In the genomic region with DNA sequence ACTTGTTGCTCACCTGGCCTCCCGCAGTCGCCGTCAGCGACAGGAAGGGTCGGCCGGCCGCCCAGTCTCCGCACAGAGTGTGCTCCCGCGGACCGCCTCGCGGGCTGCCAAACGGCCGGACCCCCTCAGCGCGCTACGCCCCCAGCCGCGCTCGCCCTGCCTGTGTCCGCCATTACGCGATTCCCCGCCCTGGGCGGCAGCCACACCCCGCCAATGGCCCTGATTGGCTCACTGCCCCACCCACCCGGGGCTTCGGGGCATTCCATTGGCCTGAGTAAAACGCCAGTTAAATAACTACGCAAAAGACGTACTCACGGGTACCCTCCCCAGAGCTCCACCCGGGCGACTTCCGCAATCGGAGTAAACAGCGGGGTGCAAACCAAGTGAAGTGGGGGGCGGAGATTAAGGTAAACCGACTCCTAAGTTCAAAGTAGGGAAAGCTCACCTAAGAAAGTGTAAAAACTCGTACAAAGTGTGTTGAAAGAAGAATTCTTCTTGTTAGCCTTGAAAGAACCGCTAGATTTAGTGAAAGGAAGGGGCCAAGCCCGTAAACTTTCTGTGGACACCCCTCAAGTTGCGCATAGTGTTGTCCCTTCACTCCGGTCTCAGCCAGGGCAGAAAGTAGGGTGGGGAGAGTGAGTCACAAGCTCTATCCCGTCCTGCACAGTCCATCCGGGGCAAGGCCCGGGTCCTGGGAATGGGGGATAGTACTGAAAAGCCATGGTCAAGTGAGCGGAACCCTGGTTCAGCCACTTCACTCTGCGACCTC, we compare ENCODE assay signal across 8 cellular contexts. TPM values are rescaled to one million over a fixed set of nuclear protein-coding genes. Genes with fewer than 3 reads are reported as not detected.
DNase-seq lines count a peak whose midpoint lies in the region; ATAC-seq and TF ChIP-seq lines count a peak whose summit lies in the region.

A gene with protein sequence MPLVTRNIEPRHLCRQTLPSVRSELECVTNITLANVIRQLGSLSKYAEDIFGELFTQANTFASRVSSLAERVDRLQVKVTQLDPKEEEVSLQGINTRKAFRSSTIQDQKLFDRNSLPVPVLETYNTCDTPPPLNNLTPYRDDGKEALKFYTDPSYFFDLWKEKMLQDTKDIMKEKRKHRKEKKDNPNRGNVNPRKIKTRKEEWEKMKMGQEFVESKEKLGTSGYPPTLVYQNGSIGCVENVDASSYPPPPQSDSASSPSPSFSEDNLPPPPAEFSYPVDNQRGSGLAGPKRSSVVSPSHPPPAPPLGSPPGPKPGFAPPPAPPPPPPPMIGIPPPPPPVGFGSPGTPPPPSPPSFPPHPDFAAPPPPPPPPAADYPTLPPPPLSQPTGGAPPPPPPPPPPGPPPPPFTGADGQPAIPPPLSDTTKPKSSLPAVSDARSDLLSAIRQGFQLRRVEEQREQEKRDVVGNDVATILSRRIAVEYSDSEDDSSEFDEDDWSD (minus strand): TSS at position 195 of the 769 bp plus-strand sequence. CDS start 61,277 bp downstream, outside the sequence.

- WGBS in mammary epithelial cell (ENCODE audit: low coverage, missing lambda C conversion rate), result 2% methylated on average over 18 of the region's 50 CpGs

- ATAC-seq in GM18873 (IDR thresholded peaks at IDR 0.05; ENCODE audit: low FRiP score, unreplicated experiment) (peak; percentile 84), HG03139 (IDR thresholded peaks at IDR 0.05; ENCODE audit: unreplicated experiment) (peak; percentile 79)

- H3K27ac ChIP-seq in ACC112 (ENCODE audit: low read depth, low read length) (peak within 1 kb of the TSS; percentile 91), WERI-Rb-1 (peak within 1 kb of the TSS; percentile 93), mammary epithelial cell (ENCODE audit: insufficient read depth, low read depth, low read length) (peak within 1 kb of the TSS; percentile 97), iPS-20b (ENCODE audit: low read length) (peak within 1 kb of the TSS; percentile 36), skin epidermis (peak within 1 kb of the TSS; percentile 96 to 100 (median 99))

- intact Hi-C loops in mammary epithelial cell (cut with micrococcal nuclease), result loop anchor here (1.0 to 5.0 kb wide), 5 partner anchors 33 to 147 kb away; no protein-coding TSS in a partner anchor

- dilution Hi-C loops in mammary epithelial cell (cut with HindIII; ENCODE audit: low sequenced_read_pairs), result loop anchor here (5.0 kb wide), 1 partner anchor 57 kb away; no protein-coding TSS in a partner anchor

- in situ Hi-C loops in mammary epithelial cell (cut with MboI; ENCODE audit: low sequenced_read_pairs in 2 of 2), result no loop called here

- no peaks in the 10 kb centered on the region for H4K20me1 ChIP-seq in mammary epithelial cell (ENCODE audit: insufficient read depth, low read length)

- peak within 1 kb of the TSS; percentile 87 for H3K4me3 ChIP-seq in ACC112 (ENCODE audit: low read depth, low read length)
- H3K4me3 ChIP-seq in WERI-Rb-1 (ENCODE audit: low read depth, low read length), result peak within 1 kb of the TSS; percentile 100
- H3K4me3 ChIP-seq in mammary epithelial cell (replicated peaks in 1 of 3; ENCODE audit: insufficient read depth in 1 of 3, low read depth in 2 of 3, low read length in 3 of 3), result peak within 1 kb of the TSS; percentile 63 to 94 (median 94)
- peak within 1 kb of the TSS; percentile 100 for H3K4me3 ChIP-seq in iPS-20b (ENCODE audit: low read length)
- peak within 1 kb of the TSS; percentile 77 to 100 (median 95) for H3K4me3 ChIP-seq in skin epidermis

- H3K9me3 ChIP-seq in WERI-Rb-1 (ENCODE audit: severe bottlenecking), result no peaks in the 10 kb centered on the region
- H3K9me3 ChIP-seq in mammary epithelial cell (replicated peaks; ENCODE audit: insufficient read depth, low read length), result no peaks in the 10 kb centered on the region
- H3K9me3 ChIP-seq in iPS-20b (ENCODE audit: insufficient read depth, low read depth, low read length), result no peaks in the 10 kb centered on the region

- TF ChIP-seq CTCF in WERI-Rb-1 (IDR thresholded peaks at IDR 0.05; ENCODE audit: low read depth, low read length) (no peak), mammary epithelial cell (conservative IDR thresholded peaks at IDR 0.05 in 1 of 2, IDR thresholded peaks at IDR 0.05 in 1 of 2; ENCODE audit: extremely low read depth in 1 of 2, insufficient read depth in 1 of 2, low read depth in 1 of 2, low read length in 2 of 2) (no peak)

- peaks cover 13% of the 10 kb centered on the region for H3K4me1 ChIP-seq in ACC112 (ENCODE audit: control insufficient read depth, insufficient read depth, low read length, unreplicated experiment)
- peaks cover 18% of the 10 kb centered on the region for H3K4me1 ChIP-seq in mammary epithelial cell (ENCODE audit: insufficient read depth, low read length)
- H3K4me1 ChIP-seq in iPS-20b (ENCODE audit: insufficient read depth, low read length), result peaks cover 12% of the 10 kb centered on the region

- H3K79me2 ChIP-seq in ACC112 (ENCODE audit: control insufficient read depth, insufficient read depth, low read length, unreplicated experiment) (peaks cover 37% of the 10 kb centered on the region), mammary epithelial cell (ENCODE audit: insufficient read depth, low read length) (peaks cover 42% of the 10 kb centered on the region)

- H3K4me2 ChIP-seq in mammary epithelial cell (ENCODE audit: insufficient read depth, low read depth, low read length), result peak within 1 kb of the TSS; percentile 88

- peak within 1 kb of the TSS; percentile 77 for H2AFZ ChIP-seq in ACC112 (ENCODE audit: low read length, unreplicated experiment)
- H2AFZ ChIP-seq in mammary epithelial cell (ENCODE audit: low read depth, low read length), result peak within 1 kb of the TSS; percentile 83

- H3K9ac ChIP-seq in mammary epithelial cell (ENCODE audit: insufficient read depth, low read length) (peak within 1 kb of the TSS; percentile 98), iPS-20b (ENCODE audit: low read depth, low read length) (peak within 1 kb of the TSS; percentile 89)

- CTCF ChIA-PET in mammary epithelial cell (lab: Charles Lee; ENCODE audit: low non-redundant PET), result interaction anchor here (0.7 to 0.8 kb wide), 3 partner anchors 17 to 74 kb away, joined by 3 to 6 read pairs (median 4); no protein-coding TSS in a partner anchor

- H3K36me3 ChIP-seq in ACC112 (ENCODE audit: insufficient read depth, low read length) (no peaks in the 10 kb centered on the region), WERI-Rb-1 (peaks cover 5% of the 10 kb centered on the region; the same call in 1 of the 2 replicates), mammary epithelial cell (ENCODE audit: insufficient read depth, low read length) (peaks cover under 1% of the 10 kb centered on the region), iPS-20b (ENCODE audit: insufficient read depth, low read depth, low read length) (no peaks in the 10 kb centered on the region)

- DNase-seq in NCI-H2227 (lab: John Stamatoyannopoulos, UW; ENCODE audit: unreplicated experiment) (peak; percentile 99), WERI-Rb-1 (peak; percentile 97), mammary epithelial cell (peak; percentile 95)

- no TSS peak for BruUV-seq in mammary epithelial cell (replicated peaks; lab: Mats Ljungman, UMichigan)

- no peaks in the 10 kb centered on the region for H3K27me3 ChIP-seq in ACC112 (ENCODE audit: insufficient read depth, low read length)
- no peaks in the 10 kb centered on the region for H3K27me3 ChIP-seq in WERI-Rb-1 (ENCODE audit: insufficient read depth, low read depth, severe bottlenecking)
- H3K27me3 ChIP-seq in mammary epithelial cell (ENCODE audit: insufficient read depth, low read length), result no peaks in the 10 kb centered on the region
- no peaks in the 10 kb centered on the region for H3K27me3 ChIP-seq in iPS-20b (ENCODE audit: insufficient read depth, low read length)

RNA-seq across cellular contexts. Expression of the gene that starts here (rescaled TPM):
- total RNA-seq in mammary epithelial cell, result 100 to 1,000 TPM in 1 of 2 donors, 10 to 100 TPM in 1; 32.2 to 138 TPM
- 58.1 TPM for polyA plus RNA-seq in mammary epithelial cell
- 246 TPM for polyA minus RNA-seq in mammary epithelial cell

Comparison
In these comparisons a context has a peak if more than half of its experiments do, and no peak if none do; other contexts are left out.
1. Peak in every context shown above with its lines: DNase-seq, ATAC-seq, H3K4me3 ChIP-seq and H3K27ac ChIP-seq.
2. H3K27ac ChIP-seq: peak in every context shown above with its lines; median percentile 99 in skin epidermis; 97 in mammary epithelial cell; 93 in WERI-Rb-1; 91 in ACC112; 36 in iPS-20b.